1 cellular context compared by ENCODE assay signal in the genomic region with DNA sequence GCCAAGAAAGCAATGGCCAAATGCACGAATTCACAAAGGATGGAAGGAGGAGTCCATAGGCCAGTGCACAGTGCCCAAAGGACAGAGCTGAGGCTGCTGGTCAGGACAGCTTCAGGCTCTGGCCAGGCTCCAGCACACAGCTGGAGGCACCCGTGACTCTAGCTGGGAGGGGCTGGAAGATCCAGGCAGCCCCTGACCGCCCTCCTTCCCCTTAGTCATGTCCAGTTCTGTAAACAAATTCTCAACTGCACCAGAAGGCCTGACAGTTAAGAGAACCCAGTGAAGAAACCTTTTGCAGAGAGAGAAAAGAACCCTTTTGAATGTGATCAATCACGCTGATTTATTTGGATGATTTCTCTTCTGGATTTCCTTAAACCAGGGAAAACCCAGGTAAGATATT.
A peak's percentile ranks its signal among the peaks of the same experiment; 100 is the strongest.
TF ChIP-seq lines count a peak whose summit lies in the region.

No MANE protein-coding gene starts in this region.

TF ChIP-seq in IMR-90, 13 proteins besides CTCF, POLR2A, EP300 and RAD21 (continued from another document):
- peak; percentile 88 for TF ChIP-seq MAZ (IDR thresholded peaks at IDR 0.05; ENCODE audit: borderline replicate concordance, low read depth, low read length)
